ENCODE assay signal across 10 cellular contexts in the genomic region with DNA sequence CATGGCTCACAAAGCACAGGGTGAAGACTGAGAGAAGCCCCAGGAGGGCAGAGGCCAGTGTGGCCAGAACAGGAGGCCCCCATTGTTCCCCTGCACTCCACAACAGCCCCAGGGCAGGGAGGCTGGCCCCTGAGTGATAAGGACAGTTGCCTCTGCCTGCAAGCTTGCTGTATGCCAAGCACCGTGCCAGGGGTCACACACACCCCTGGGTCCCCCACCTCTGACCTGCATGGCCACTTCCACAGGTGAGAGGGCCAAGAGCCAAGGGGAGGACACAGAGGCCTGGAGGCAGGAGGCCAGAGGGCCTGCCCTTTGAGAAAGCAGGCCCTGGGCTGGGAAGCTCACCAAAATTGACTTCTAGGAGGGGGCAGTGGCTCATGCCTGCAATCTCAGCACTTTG. TPM values are rescaled to one million over a fixed set of nuclear protein-coding genes. Genes with fewer than 3 reads are reported as not detected.
DNase-seq lines count a peak whose midpoint lies in the region; ATAC-seq and TF ChIP-seq lines count a peak whose summit lies in the region.
"Had no signal": no experiment of that assay in that cellular context is flagged by ENCODE, and none has a peak within 500 bp of the region (broad histone marks: within the 10 kb centered on the region; RNA-seq: fewer than 3 reads in every experiment).

No MANE protein-coding gene starts in this region.

- H3K36me3 ChIP-seq in smooth muscle cell (ENCODE audit: low read depth): no peaks in the 10 kb centered on the region

- no peaks in the 10 kb centered on the region for H3K9me3 Mint-ChIP-seq in naive thymus-derived CD8-positive, alpha-beta T cell

- H3K9ac ChIP-seq in smooth muscle cell (ENCODE audit: low read depth): no peak overlapping the region

- peaks cover 37% of the 10 kb centered on the region for H3K79me2 ChIP-seq in smooth muscle cell (ENCODE audit: low read depth)

- peaks cover 30 to 86% (median 73%) of the 10 kb centered on the region in 4 donors for H3K4me1 Mint-ChIP-seq in naive thymus-derived CD8-positive, alpha-beta T cell

- POLR2A ChIA-PET in naive thymus-derived CD8-positive, alpha-beta T cell (lab: Charles Lee): interaction anchor here (0.7 to 1.7 kb wide), 5 partner anchors 24 to 36 kb away, joined by 3 to 5 read pairs (median 4); a partner anchor contains a TSS

- DNase-seq in naive thymus-derived CD8-positive, alpha-beta T cell: no peak
- DNase-seq in activated CD4-positive, CD25-positive, alpha-beta regulatory T cell (lab: John Stamatoyannopoulos, UW): no peak
- DNase-seq in smooth muscle cell (lab: John Stamatoyannopoulos, UW; ENCODE audit: unreplicated experiment) (no peak), activated gamma-delta T cell treated with Interleukin-2 at 50 U/mL for 16 hours (no peak)
- DNase-seq: DMS153, NCI-H226 had no signal

- 73% methylated on average over 1 of the region's 1 CpG for WGBS in smooth muscle cell (ENCODE audit: low lambda C conversion rate)

- H3K4me2 ChIP-seq in smooth muscle cell: no peak overlapping the region

- H2AFZ ChIP-seq in smooth muscle cell (ENCODE audit: low read depth): no peak overlapping the region

- no peak for TF ChIP-seq CTCF in 22Rv1 (IDR thresholded peaks at IDR 0.05)
- no peak for TF ChIP-seq CTCF in smooth muscle cell (IDR thresholded peaks at IDR 0.05; ENCODE audit: borderline replicate concordance, insufficient read depth, poor library complexity, severe bottlenecking)

- no peaks in the 10 kb centered on the region for H3K27me3 ChIP-seq in smooth muscle cell (ENCODE audit: low read depth)

- no peaks in the 10 kb centered on the region for H3K9me3 ChIP-seq in smooth muscle cell (replicated peaks; ENCODE audit: low read depth)

- H3K4me1 ChIP-seq in smooth muscle cell (ENCODE audit: low read depth): peaks cover 40% of the 10 kb centered on the region

- H3K27ac ChIP-seq in 22Rv1: peak overlapping the region; percentile 42
- H3K27ac ChIP-seq in angular gyrus (ENCODE audit: low read depth, low read length): peak overlapping the region; percentile 16
- H3K27ac ChIP-seq in smooth muscle cell (ENCODE audit: low read depth): no peak overlapping the region

- TF ChIP-seq POLR2A in GM15510 (IDR thresholded peaks at IDR 0.05; ENCODE audit: borderline replicate concordance, extremely low read depth, insufficient read length): peak; percentile 25

- H3K27me3 Mint-ChIP-seq in naive thymus-derived CD8-positive, alpha-beta T cell: no peaks in the 10 kb centered on the region

- peaks cover 17% of the 10 kb centered on the region for H3F3A ChIP-seq in smooth muscle cell (ENCODE audit: low read depth)

- no peak for ATAC-seq in naive thymus-derived CD8-positive, alpha-beta T cell
- no peak for ATAC-seq in HG02973 (IDR thresholded peaks at IDR 0.05; ENCODE audit: unreplicated experiment)

- no peak overlapping the region for H3K4me3 ChIP-seq in smooth muscle cell

- H4K20me1 ChIP-seq in smooth muscle cell (ENCODE audit: low read depth): no peaks in the 10 kb centered on the region

- H3K4me3 Mint-ChIP-seq in naive thymus-derived CD8-positive, alpha-beta T cell: peak overlapping the region; percentile 16 to 91 (median 78)

- peaks cover 0 to 22% (median 0%) of the 10 kb centered on the region in 3 donors for H3K36me3 Mint-ChIP-seq in naive thymus-derived CD8-positive, alpha-beta T cell

- H3K27ac Mint-ChIP-seq in naive thymus-derived CD8-positive, alpha-beta T cell: peak overlapping the region; percentile 79 to 100 (median 92)

RNA-seq across cellular contexts. Expression of a gene that starts 23.7 kb away (rescaled TPM):
- 10 to 100 TPM; 13.2 to 13.5 TPM for total RNA-seq in naive thymus-derived CD8-positive, alpha-beta T cell
- polyA plus RNA-seq in naive thymus-derived CD8-positive, alpha-beta T cell: 10 to 100 TPM in 2 of 3 donors, 1 to 10 TPM in 1; 8.9 to 17.5 (median 13.1) TPM
- total RNA-seq in smooth muscle cell: 4.0 and 5.5 TPM in 2 replicates
- polyA plus RNA-seq in smooth muscle cell: 5.7 and 7.3 TPM in 2 replicates

RNA-seq across cellular contexts. Expression of a gene that starts 30.2 kb away (rescaled TPM):
- 100 to 1,000 TPM; 274 to 291 TPM for total RNA-seq in naive thymus-derived CD8-positive, alpha-beta T cell
- 100 to 1,000 TPM; 714 to 931 (median 847) TPM for polyA plus RNA-seq in naive thymus-derived CD8-positive, alpha-beta T cell
- 310 and 343 TPM in 2 replicates for total RNA-seq in smooth muscle cell
- 491 and 511 TPM in 2 replicates for polyA plus RNA-seq in smooth muscle cell

RNA-seq across cellular contexts. Expression of a gene that starts 30.4 kb away (rescaled TPM):
- 1 to 10 TPM; 4.6 to 4.7 TPM for total RNA-seq in naive thymus-derived CD8-positive, alpha-beta T cell
- 10 to 100 TPM in 2 of 3 donors, 1 to 10 TPM in 1; 8.6 to 12.9 (median 11.8) TPM for polyA plus RNA-seq in naive thymus-derived CD8-positive, alpha-beta T cell
- total RNA-seq in smooth muscle cell: 9.0 and 20.7 TPM in 2 replicates
- polyA plus RNA-seq in smooth muscle cell: 17.8 and 18.3 TPM in 2 replicates

RNA-seq across cellular contexts. Expression of a gene that starts 33.7 kb away (rescaled TPM):
- 100 to 1,000 TPM; 176 to 186 TPM for total RNA-seq in naive thymus-derived CD8-positive, alpha-beta T cell
- polyA plus RNA-seq in naive thymus-derived CD8-positive, alpha-beta T cell: 100 to 1,000 TPM; 341 to 364 (median 359) TPM
- 111 and 124 TPM in 2 replicates for total RNA-seq in smooth muscle cell
- polyA plus RNA-seq in smooth muscle cell: 297 and 333 TPM in 2 replicates

RNA-seq across cellular contexts. Expression of a gene that starts 40.4 kb away (rescaled TPM):
- 1 to 10 TPM; 2.0 to 3.2 TPM for total RNA-seq in naive thymus-derived CD8-positive, alpha-beta T cell
- polyA plus RNA-seq in naive thymus-derived CD8-positive, alpha-beta T cell: not detected
- 24.7 and 26.9 TPM in 2 replicates for total RNA-seq in smooth muscle cell
- polyA plus RNA-seq in smooth muscle cell: 15.5 and 27.5 TPM in 2 replicates
